ENCODE assay signal across 31 cellular contexts in the genomic region with DNA sequence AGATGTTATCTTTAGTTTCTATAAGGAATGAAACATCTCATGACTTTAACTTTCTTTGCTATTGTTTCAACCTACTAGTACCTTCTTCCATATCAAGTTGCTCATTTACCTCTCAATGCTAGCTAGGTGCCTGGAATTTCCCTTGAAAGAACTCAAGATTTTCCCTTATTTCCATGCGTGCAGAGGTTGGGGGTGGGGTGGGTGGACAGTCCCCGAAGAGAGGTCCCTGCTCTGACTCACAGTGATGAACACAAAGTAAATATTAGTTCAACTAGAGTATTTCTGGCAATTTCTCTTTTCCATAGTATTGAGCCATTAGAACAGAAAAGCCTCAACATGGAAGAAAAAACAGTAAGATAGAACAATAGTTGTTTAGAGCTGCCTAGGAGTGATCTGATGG.
"Had no signal": no experiment of that assay in that cellular context is flagged by ENCODE, and none has a peak within 500 bp of the region (broad histone marks: within the 10 kb centered on the region; RNA-seq: fewer than 3 reads in every experiment).

No MANE protein-coding gene starts in this region.

- H3K9me3 Mint-ChIP-seq: type B pancreatic cell had no signal

- H3K4me1 Mint-ChIP-seq: stimulated activated memory B cell treated with anti-CD40 and anti-IgM and Interleukin-4, amounts not matched to agents 10 μg/mL and 1 μg/mL and 100 μg/mL, for 72 hours; stimulated activated naive CD8-positive, alpha-beta T cell treated with anti-CD3 and anti-CD28 coated beads, Interleukin-15, amount 100 ng/mL, for 72 hours; T-helper 17 cell had no signal

- H3K27ac Mint-ChIP-seq: activated naive CD8-positive, alpha-beta T cell; activated T-cell treated with anti-CD3 and anti-CD28 coated beads, Interleukin-2, amount 50 U/mL, for 72 hours; natural killer cell treated with Interleukin-12 subunit alpha and Interleukin-12 subunit beta and Interleukin-15 and Interleukin-18, amount 100 ng/mL, for 72 hours; stimulated activated memory B cell treated with anti-CD40 and anti-IgM and Interleukin-4, amounts not matched to agents 10 μg/mL and 1 μg/mL and 100 μg/mL, for 72 hours; stimulated activated naive CD8-positive, alpha-beta T cell treated with anti-CD3 and anti-CD28 coated beads, Interleukin-15, amount 100 ng/mL, for 72 hours; T-helper 17 cell; type B pancreatic cell had no signal

- H3K4me3 ChIP-seq: body of pancreas, esophagus muscularis mucosa, heart right ventricle, mucosa of descending colon, pancreas, prostate gland, sigmoid colon, vagina had no signal

- ATAC-seq: activated T-cell treated with anti-CD3 and anti-CD28 coated beads, Interleukin-2, amount 50 U/mL, for 72 hours; body of pancreas; foreskin keratinocyte; heart right ventricle; left ventricle myocardium superior; mucosa of descending colon; natural killer cell treated with Interleukin-12 subunit alpha and Interleukin-12 subunit beta and Interleukin-15 and Interleukin-18, amount 100 ng/mL, for 72 hours; pancreas; stimulated activated memory B cell treated with anti-CD40 and anti-IgM and Interleukin-4, amounts not matched to agents 10 μg/mL and 1 μg/mL and 100 μg/mL, for 72 hours; stimulated activated naive CD8-positive, alpha-beta T cell treated with anti-CD3 and anti-CD28 coated beads, Interleukin-15, amount 100 ng/mL, for 72 hours; T-helper 17 cell had no signal

- DNase-seq: activated CD4-positive, alpha-beta T cell treated with anti-CD3 and anti-CD28 coated beads for 1 hour; activated CD4-positive, alpha-beta T cell treated with anti-CD3 and anti-CD28 coated beads, Interleukin-2, amount 50 U/mL, for 1 hour; activated effector memory CD4-positive, alpha-beta T cell treated with Interleukin-2 at 50 U/mL for 16 hours; activated naive CD4-positive, alpha-beta T cell treated with Interleukin-2 at 50 U/mL for 16 hours; activated T-cell treated with anti-CD3 and anti-CD28 coated beads for 4 hours; activated T-cell treated with anti-CD3 and anti-CD28 coated beads, Interleukin-2, amount 50 U/mL, for 72 hours; aorta; body of pancreas; dermis blood vessel endothelial cell; effector CD4-positive, alpha-beta T cell; foreskin keratinocyte; heart right ventricle; left ventricle myocardium superior; mucosa of descending colon; pancreas; sigmoid colon; small intestine; stimulated activated CD4-positive, alpha-beta T cell treated with anti-CD3 and anti-CD28 coated beads, Interleukin-4, amount 100 ng/mL, for 4 hours; stimulated activated CD8-positive, alpha-beta memory T cell treated with anti-CD3 and anti-CD28 coated beads, Interleukin-4, amount 100 ng/mL, for 48 hours; stimulated activated naive CD8-positive, alpha-beta T cell treated with anti-CD3 and anti-CD28 coated beads, Interleukin-15, amount 100 ng/mL, for 72 hours; substantia nigra; T-helper 17 cell; T1000 had no signal

- H3K27ac ChIP-seq: body of pancreas, esophagus muscularis mucosa, foreskin keratinocyte, heart right ventricle, neutrophil, pancreas, prostate gland, sigmoid colon, vagina had no signal

- H3K27me3 ChIP-seq: body of pancreas, esophagus muscularis mucosa, neutrophil, pancreas, sigmoid colon, vagina had no signal

- H3K36me3 ChIP-seq: esophagus muscularis mucosa, heart right ventricle, neutrophil, pancreas, prostate gland, sigmoid colon, vagina had no signal

- H3K27me3 Mint-ChIP-seq: activated naive CD8-positive, alpha-beta T cell; natural killer cell treated with Interleukin-12 subunit alpha and Interleukin-12 subunit beta and Interleukin-15 and Interleukin-18, amount 100 ng/mL, for 72 hours; stimulated activated memory B cell treated with anti-CD40 and anti-IgM and Interleukin-4, amounts not matched to agents 10 μg/mL and 1 μg/mL and 100 μg/mL, for 72 hours; stimulated activated naive CD8-positive, alpha-beta T cell treated with anti-CD3 and anti-CD28 coated beads, Interleukin-15, amount 100 ng/mL, for 72 hours; T-helper 17 cell; type B pancreatic cell had no signal

- H3K9me3 ChIP-seq: body of pancreas, esophagus muscularis mucosa, heart right ventricle, mucosa of descending colon, neutrophil, pancreas, prostate gland, sigmoid colon, vagina had no signal

- H3K4me1 ChIP-seq: body of pancreas, esophagus muscularis mucosa, foreskin keratinocyte, heart right ventricle, pancreas, prostate gland, sigmoid colon, vagina had no signal

- H3K36me3 Mint-ChIP-seq: activated naive CD8-positive, alpha-beta T cell; stimulated activated memory B cell treated with anti-CD40 and anti-IgM and Interleukin-4, amounts not matched to agents 10 μg/mL and 1 μg/mL and 100 μg/mL, for 72 hours; type B pancreatic cell had no signal

- H3K4me3 Mint-ChIP-seq: activated naive CD8-positive, alpha-beta T cell; activated T-cell treated with anti-CD3 and anti-CD28 coated beads, Interleukin-2, amount 50 U/mL, for 72 hours; natural killer cell treated with Interleukin-12 subunit alpha and Interleukin-12 subunit beta and Interleukin-15 and Interleukin-18, amount 100 ng/mL, for 72 hours; stimulated activated memory B cell treated with anti-CD40 and anti-IgM and Interleukin-4, amounts not matched to agents 10 μg/mL and 1 μg/mL and 100 μg/mL, for 72 hours; stimulated activated naive CD8-positive, alpha-beta T cell treated with anti-CD3 and anti-CD28 coated beads, Interleukin-15, amount 100 ng/mL, for 72 hours; T-helper 17 cell; type B pancreatic cell had no signal
